ENCODE assay signal across 19 cellular contexts in the genomic region with DNA sequence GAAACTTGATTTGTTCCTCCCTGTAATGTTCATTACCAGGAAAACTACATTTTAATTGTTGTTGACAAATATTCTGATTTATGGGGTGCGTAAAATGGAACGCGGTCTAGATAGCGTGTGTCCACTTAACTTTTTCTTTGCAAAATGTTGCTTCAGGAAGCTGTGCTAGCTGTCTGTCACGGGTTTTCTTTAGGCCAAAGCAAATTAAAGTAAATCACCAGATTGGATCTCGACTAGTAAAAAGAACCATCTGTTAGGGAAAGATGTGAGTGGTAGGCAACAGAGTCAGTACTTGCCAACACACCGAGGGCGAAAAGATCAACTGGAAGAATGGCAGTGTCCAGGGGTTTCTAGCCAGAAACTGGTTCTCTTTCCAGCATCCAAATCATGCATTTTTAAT.
"Had no signal": no experiment of that assay in that cellular context is flagged by ENCODE, and none has a peak within 500 bp of the region (broad histone marks: within the 10 kb centered on the region; RNA-seq: fewer than 3 reads in every experiment).

No MANE protein-coding gene starts in this region.

- ATAC-seq: activated CD4-positive, alpha-beta T cell treated with anti-CD3 and anti-CD28 coated beads for 36 hours; gastroesophageal sphincter; heart right ventricle; left ventricle myocardium superior; mucosa of descending colon; psoas muscle; right cardiac atrium had no signal

- H3K4me3 Mint-ChIP-seq: activated CD4-positive, alpha-beta T cell treated with anti-CD3 and anti-CD28 coated beads for 36 hours; activated naive CD4-positive, alpha-beta T cell treated with anti-CD3 and anti-CD28 coated beads, Interleukin-2, amount 50 U/mL, for 24 hours; immature natural killer cell; memory B cell; naive B cell; T-helper 2 cell treated with Interferon-gamma antibody and Interleukin-4, amounts not matched to agents 5 μg/mL and 100 μg/mL, for 36 hours had no signal

- DNase-seq: activated CD4-positive, alpha-beta T cell treated with anti-CD3 and anti-CD28 coated beads for 36 hours; activated CD4-positive, alpha-beta T cell treated with anti-CD3 and anti-CD28 coated beads, Interleukin-2, amount 50 U/mL, for 48 hours; activated gamma-delta T cell; adrenal gland; effector CD4-positive, alpha-beta T cell; heart right ventricle; immature natural killer cell; kidney glomerular epithelial cell; left ventricle myocardium superior; mucosa of descending colon; naive B cell; psoas muscle; right cardiac atrium; stomach; trophoblast cell had no signal

- H3K27me3 Mint-ChIP-seq: activated CD4-positive, alpha-beta T cell treated with anti-CD3 and anti-CD28 coated beads for 36 hours; activated naive CD4-positive, alpha-beta T cell treated with anti-CD3 and anti-CD28 coated beads, Interleukin-2, amount 50 U/mL, for 24 hours; memory B cell had no signal

- H3K4me1 Mint-ChIP-seq: activated CD4-positive, alpha-beta T cell treated with anti-CD3 and anti-CD28 coated beads for 36 hours; activated naive CD4-positive, alpha-beta T cell treated with anti-CD3 and anti-CD28 coated beads, Interleukin-2, amount 50 U/mL, for 24 hours; immature natural killer cell; memory B cell; naive B cell had no signal

- H3K27ac Mint-ChIP-seq: activated CD4-positive, alpha-beta T cell treated with anti-CD3 and anti-CD28 coated beads for 36 hours; activated naive CD4-positive, alpha-beta T cell treated with anti-CD3 and anti-CD28 coated beads, Interleukin-2, amount 50 U/mL, for 24 hours; immature natural killer cell; memory B cell; naive B cell; T-helper 2 cell treated with Interferon-gamma antibody and Interleukin-4, amounts not matched to agents 5 μg/mL and 100 μg/mL, for 36 hours had no signal

- H3K36me3 Mint-ChIP-seq: activated naive CD4-positive, alpha-beta T cell treated with anti-CD3 and anti-CD28 coated beads, Interleukin-2, amount 50 U/mL, for 24 hours; immature natural killer cell; memory B cell; naive B cell had no signal

- H3K9me3 Mint-ChIP-seq: activated naive CD4-positive, alpha-beta T cell treated with anti-CD3 and anti-CD28 coated beads, Interleukin-2, amount 50 U/mL, for 24 hours; immature natural killer cell; memory B cell; T-helper 2 cell treated with Interferon-gamma antibody and Interleukin-4, amounts not matched to agents 5 μg/mL and 100 μg/mL, for 36 hours had no signal
